1 cellular context compared by ENCODE assay signal in the genomic region with DNA sequence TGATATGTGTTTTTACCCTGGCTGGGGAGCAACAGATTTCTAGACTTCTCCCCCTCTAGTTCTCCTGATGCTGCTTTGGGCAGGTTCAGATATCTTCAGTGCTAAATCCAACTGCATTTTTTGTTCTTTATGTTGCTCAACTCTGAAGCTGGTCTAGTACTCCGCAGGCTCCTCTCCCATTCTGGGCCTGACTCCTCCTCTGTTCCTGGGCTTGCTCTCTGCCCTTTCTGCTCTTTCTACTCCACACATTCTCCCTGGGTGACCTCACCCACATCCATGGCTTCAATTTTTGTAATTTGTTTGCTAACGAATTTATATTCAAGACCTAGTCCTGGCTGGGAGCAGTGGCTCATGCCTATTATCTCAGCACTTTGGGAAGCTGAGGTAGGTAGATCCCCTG.
TF ChIP-seq lines count a peak whose summit lies in the region.

No MANE protein-coding gene starts in this region.

TF ChIP-seq in SK-N-SH, 30 proteins besides CTCF, POLR2A, EP300 and RAD21 (continued from another document):
- TF ChIP-seq, protein P1, sequence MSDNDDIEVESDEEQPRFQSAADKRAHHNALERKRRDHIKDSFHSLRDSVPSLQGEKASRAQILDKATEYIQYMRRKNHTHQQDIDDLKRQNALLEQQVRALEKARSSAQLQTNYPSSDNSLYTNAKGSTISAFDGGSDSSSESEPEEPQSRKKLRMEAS (IDR thresholded peaks at IDR 0.05; ENCODE audit: low read depth) = no peak
- TF ChIP-seq, protein P2, sequence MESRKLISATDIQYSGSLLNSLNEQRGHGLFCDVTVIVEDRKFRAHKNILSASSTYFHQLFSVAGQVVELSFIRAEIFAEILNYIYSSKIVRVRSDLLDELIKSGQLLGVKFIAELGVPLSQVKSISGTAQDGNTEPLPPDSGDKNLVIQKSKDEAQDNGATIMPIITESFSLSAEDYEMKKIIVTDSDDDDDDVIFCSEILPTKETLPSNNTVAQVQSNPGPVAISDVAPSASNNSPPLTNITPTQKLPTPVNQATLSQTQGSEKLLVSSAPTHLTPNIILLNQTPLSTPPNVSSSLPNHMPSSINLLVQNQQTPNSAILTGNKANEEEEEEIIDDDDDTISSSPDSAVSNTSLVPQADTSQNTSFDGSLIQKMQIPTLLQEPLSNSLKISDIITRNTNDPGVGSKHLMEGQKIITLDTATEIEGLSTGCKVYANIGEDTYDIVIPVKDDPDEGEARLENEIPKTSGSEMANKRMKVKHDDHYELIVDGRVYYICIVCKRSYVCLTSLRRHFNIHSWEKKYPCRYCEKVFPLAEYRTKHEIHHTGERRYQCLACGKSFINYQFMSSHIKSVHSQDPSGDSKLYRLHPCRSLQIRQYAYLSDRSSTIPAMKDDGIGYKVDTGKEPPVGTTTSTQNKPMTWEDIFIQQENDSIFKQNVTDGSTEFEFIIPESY (IDR thresholded peaks at IDR 0.05; ENCODE audit: borderline replicate concordance, low read depth) = no peak
- TF ChIP-seq ELF1 (IDR thresholded peaks at IDR 0.05) = no peak
- TF ChIP-seq RXRA (IDR thresholded peaks at IDR 0.05; ENCODE audit: borderline replicate concordance, low read depth) = no peak
- no peak for TF ChIP-seq RFX5 (IDR thresholded peaks at IDR 0.05; ENCODE audit: low read length)
- TF ChIP-seq FOXJ3 (CRISPR knock-in tag; IDR thresholded peaks at IDR 0.05) = no peak
- no peak for TF ChIP-seq MXI1 (IDR thresholded peaks at IDR 0.05; ENCODE audit: low read depth, low read length)
